1 cellular context compared by ENCODE assay signal in the genomic region with DNA sequence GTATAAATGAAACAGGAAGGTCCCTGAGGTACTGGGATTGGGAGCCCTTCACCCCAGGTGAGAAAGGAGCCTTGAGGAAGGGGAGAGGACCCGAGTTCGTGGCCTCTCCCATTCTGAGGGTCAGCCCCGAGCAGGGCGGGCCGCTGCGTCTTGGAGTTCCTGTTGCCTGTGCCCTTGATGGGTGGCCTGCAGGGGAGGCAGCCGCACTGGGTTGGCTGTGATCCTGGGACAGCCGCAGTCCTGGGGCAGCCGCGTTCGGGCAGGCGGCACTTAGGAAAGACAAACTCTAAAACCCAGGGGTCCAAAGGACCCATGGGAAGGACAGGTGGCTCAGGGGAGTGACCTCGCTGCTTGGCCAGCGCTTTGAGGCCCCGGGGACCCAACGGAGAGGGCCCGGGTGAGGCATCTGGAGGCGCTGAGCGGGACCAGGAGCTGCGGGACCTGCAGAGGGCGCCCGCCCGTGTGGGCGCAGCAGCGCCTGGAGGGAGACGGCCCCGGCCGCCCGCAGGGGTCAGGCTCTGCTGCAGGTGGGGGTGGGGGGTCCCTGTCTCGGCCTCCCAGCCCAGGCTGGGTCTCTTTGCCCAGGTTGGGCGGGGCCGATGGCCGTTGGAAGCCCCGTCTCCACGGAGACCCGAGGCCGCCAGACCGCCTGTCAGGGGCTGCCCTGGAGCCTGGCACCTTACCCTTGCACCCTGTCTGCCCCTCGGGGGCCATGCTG.
A peak's percentile ranks its signal among the peaks of the same experiment; 100 is the strongest.
TF ChIP-seq lines count a peak whose summit lies in the region.

No MANE protein-coding gene starts in this region.

TF ChIP-seq in HepG2, 621 proteins besides CTCF, POLR2A, EP300 and RAD21 (continued from another document and continues in another):
- TF ChIP-seq DNMT1 (CRISPR knock-in tag; IDR thresholded peaks at IDR 0.05) (0 out of 2 replicates have a peak, but pooled peaks have one; percentile 38), UBTF (CRISPR knock-in tag; IDR thresholded peaks at IDR 0.05) (no peak), ZBED4 (CRISPR knock-in tag; IDR thresholded peaks at IDR 0.05; ENCODE audit: borderline replicate concordance) (no peak), ZMYM2 (CRISPR knock-in tag; IDR thresholded peaks at IDR 0.05) (no peak), HCFC1 (IDR thresholded peaks at IDR 0.05; ENCODE audit: low read depth, low read length) (no peak), SALL2 (CRISPR knock-in tag; IDR thresholded peaks at IDR 0.05) (no peak), ZNF768 (CRISPR knock-in tag; IDR thresholded peaks at IDR 0.05) (no peak), ZBTB37 (CRISPR knock-in tag; IDR thresholded peaks at IDR 0.05) (no peak), ZBTB3 (CRISPR knock-in tag; IDR thresholded peaks at IDR 0.05; ENCODE audit: borderline replicate concordance, low read depth) (no peak), MBD4 (IDR thresholded peaks at IDR 0.05; ENCODE audit: borderline replicate concordance, low read length) (no peak), NFE2L2 (IDR thresholded peaks at IDR 0.05; ENCODE audit: low read length) (no peak), HIVEP1 (CRISPR knock-in tag; IDR thresholded peaks at IDR 0.05) (no peak), SKIL (CRISPR knock-in tag; IDR thresholded peaks at IDR 0.05; ENCODE audit: borderline replicate concordance) (0 out of 2 replicates have a peak, but pooled peaks have one; percentile 15), ZNF24 (IDR thresholded peaks at IDR 0.05) (no peak), ZNF224 (CRISPR knock-in tag; IDR thresholded peaks at IDR 0.05) (no peak), ZNF564 (CRISPR knock-in tag; IDR thresholded peaks at IDR 0.05) (0 out of 2 replicates have a peak, but pooled peaks have one; percentile 31), ZNF616 (CRISPR knock-in tag; IDR thresholded peaks at IDR 0.05; ENCODE audit: low read depth) (no peak), GTF2F1 (IDR thresholded peaks at IDR 0.05; ENCODE audit: low read length) (no peak), RBM39 (IDR thresholded peaks at IDR 0.05; ENCODE audit: low read depth, low read length, poor library complexity, severe bottlenecking) (no peak), TP53 (CRISPR knock-in tag; conservative IDR thresholded peaks at IDR 0.05) (no peak), CHCHD3 (CRISPR knock-in tag; IDR thresholded peaks at IDR 0.05) (no peak)
- TF ChIP-seq, protein P1, sequence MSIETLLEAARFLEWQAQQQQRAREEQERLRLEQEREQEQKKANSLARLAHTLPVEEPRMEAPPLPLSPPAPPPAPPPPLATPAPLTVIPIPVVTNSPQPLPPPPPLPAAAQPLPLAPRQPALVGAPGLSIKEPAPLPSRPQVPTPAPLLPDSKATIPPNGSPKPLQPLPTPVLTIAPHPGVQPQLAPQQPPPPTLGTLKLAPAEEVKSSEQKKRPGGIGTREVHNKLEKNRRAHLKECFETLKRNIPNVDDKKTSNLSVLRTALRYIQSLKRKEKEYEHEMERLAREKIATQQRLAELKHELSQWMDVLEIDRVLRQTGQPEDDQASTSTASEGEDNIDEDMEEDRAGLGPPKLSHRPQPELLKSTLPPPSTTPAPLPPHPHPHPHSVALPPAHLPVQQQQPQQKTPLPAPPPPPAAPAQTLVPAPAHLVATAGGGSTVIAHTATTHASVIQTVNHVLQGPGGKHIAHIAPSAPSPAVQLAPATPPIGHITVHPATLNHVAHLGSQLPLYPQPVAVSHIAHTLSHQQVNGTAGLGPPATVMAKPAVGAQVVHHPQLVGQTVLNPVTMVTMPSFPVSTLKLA (IDR thresholded peaks at IDR 0.05): no peak
- TF ChIP-seq, protein P2, sequence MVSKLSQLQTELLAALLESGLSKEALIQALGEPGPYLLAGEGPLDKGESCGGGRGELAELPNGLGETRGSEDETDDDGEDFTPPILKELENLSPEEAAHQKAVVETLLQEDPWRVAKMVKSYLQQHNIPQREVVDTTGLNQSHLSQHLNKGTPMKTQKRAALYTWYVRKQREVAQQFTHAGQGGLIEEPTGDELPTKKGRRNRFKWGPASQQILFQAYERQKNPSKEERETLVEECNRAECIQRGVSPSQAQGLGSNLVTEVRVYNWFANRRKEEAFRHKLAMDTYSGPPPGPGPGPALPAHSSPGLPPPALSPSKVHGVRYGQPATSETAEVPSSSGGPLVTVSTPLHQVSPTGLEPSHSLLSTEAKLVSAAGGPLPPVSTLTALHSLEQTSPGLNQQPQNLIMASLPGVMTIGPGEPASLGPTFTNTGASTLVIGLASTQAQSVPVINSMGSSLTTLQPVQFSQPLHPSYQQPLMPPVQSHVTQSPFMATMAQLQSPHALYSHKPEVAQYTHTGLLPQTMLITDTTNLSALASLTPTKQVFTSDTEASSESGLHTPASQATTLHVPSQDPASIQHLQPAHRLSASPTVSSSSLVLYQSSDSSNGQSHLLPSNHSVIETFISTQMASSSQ (IDR thresholded peaks at IDR 0.05; ENCODE audit: low read depth): no peak
- TF ChIP-seq, protein P2 (CRISPR knock-in tag; IDR thresholded peaks at IDR 0.05; ENCODE audit: borderline replicate concordance): no peak
- TF ChIP-seq, protein P3, sequence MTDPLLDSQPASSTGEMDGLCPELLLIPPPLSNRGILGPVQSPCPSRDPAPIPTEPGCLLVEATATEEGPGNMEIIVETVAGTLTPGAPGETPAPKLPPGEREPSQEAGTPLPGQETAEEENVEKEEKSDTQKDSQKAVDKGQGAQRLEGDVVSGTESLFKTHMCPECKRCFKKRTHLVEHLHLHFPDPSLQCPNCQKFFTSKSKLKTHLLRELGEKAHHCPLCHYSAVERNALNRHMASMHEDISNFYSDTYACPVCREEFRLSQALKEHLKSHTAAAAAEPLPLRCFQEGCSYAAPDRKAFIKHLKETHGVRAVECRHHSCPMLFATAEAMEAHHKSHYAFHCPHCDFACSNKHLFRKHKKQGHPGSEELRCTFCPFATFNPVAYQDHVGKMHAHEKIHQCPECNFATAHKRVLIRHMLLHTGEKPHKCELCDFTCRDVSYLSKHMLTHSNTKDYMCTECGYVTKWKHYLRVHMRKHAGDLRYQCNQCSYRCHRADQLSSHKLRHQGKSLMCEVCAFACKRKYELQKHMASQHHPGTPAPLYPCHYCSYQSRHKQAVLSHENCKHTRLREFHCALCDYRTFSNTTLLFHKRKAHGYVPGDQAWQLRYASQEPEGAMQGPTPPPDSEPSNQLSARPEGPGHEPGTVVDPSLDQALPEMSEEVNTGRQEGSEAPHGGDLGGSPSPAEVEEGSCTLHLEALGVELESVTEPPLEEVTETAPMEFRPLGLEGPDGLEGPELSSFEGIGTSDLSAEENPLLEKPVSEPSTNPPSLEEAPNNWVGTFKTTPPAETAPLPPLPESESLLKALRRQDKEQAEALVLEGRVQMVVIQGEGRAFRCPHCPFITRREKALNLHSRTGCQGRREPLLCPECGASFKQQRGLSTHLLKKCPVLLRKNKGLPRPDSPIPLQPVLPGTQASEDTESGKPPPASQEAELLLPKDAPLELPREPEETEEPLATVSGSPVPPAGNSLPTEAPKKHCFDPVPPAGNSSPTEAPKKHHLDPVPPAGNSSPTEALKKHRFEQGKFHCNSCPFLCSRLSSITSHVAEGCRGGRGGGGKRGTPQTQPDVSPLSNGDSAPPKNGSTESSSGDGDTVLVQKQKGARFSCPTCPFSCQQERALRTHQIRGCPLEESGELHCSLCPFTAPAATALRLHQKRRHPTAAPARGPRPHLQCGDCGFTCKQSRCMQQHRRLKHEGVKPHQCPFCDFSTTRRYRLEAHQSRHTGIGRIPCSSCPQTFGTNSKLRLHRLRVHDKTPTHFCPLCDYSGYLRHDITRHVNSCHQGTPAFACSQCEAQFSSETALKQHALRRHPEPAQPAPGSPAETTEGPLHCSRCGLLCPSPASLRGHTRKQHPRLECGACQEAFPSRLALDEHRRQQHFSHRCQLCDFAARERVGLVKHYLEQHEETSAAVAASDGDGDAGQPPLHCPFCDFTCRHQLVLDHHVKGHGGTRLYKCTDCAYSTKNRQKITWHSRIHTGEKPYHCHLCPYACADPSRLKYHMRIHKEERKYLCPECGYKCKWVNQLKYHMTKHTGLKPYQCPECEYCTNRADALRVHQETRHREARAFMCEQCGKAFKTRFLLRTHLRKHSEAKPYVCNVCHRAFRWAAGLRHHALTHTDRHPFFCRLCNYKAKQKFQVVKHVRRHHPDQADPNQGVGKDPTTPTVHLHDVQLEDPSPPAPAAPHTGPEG (CRISPR knock-in tag; IDR thresholded peaks at IDR 0.05): no peak
- TF ChIP-seq, protein P4, sequence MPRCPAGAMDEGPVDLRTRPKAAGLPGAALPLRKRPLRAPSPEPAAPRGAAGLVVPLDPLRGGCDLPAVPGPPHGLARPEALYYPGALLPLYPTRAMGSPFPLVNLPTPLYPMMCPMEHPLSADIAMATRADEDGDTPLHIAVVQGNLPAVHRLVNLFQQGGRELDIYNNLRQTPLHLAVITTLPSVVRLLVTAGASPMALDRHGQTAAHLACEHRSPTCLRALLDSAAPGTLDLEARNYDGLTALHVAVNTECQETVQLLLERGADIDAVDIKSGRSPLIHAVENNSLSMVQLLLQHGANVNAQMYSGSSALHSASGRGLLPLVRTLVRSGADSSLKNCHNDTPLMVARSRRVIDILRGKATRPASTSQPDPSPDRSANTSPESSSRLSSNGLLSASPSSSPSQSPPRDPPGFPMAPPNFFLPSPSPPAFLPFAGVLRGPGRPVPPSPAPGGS (CRISPR knock-in tag; IDR thresholded peaks at IDR 0.05): no peak; the same call in 1 of the 2 replicates
